ENCODE assay signal across 28 cellular contexts in genomic region chr9:23343226-23343625, GRCh38.
"Had no signal": no experiment of that assay in that cellular context is flagged by ENCODE, and none has a peak within 500 bp of the region (broad histone marks: within the 10 kb centered on the region; RNA-seq: fewer than 3 reads in every experiment).

No MANE protein-coding gene starts in this region.

- H3K27ac ChIP-seq: adrenal gland, esophagus muscularis mucosa, foreskin keratinocyte, heart left ventricle, neural progenitor cell, upper lobe of left lung, vagina, VCaP had no signal

- H3K27me3 Mint-ChIP-seq: activated naive CD8-positive, alpha-beta T cell; naive thymus-derived CD8-positive, alpha-beta T cell had no signal

- FAIRE-seq: colon had no signal

- H3K36me3 ChIP-seq: adrenal gland, esophagus muscularis mucosa, heart left ventricle, neural progenitor cell, upper lobe of left lung, vagina had no signal

- H2AFZ ChIP-seq: neural progenitor cell had no signal

- H3K4me1 Mint-ChIP-seq: naive thymus-derived CD8-positive, alpha-beta T cell; neural progenitor cell had no signal

- H3K4me3 Mint-ChIP-seq: activated naive CD8-positive, alpha-beta T cell; activated T-cell treated with anti-CD3 and anti-CD28 coated beads, Interleukin-2, amount 50 U/mL, for 72 hours; naive thymus-derived CD8-positive, alpha-beta T cell; neural progenitor cell had no signal

- ATAC-seq: activated T-cell treated with anti-CD3 and anti-CD28 coated beads, Interleukin-2, amount 50 U/mL, for 72 hours; foreskin keratinocyte; heart left ventricle; left ventricle myocardium superior; naive thymus-derived CD8-positive, alpha-beta T cell; right cardiac atrium; stimulated activated naive CD8-positive, alpha-beta T cell treated with anti-CD3 and anti-CD28 coated beads, Interleukin-15, Interleukin-2, amounts not matched to agents 100 U/mL and 50 U/mL, for 24 hours had no signal

- H3K4me1 ChIP-seq: adrenal gland, esophagus muscularis mucosa, foreskin keratinocyte, heart left ventricle, upper lobe of left lung, vagina had no signal

- H3K9me3 ChIP-seq: adrenal gland, esophagus muscularis mucosa, upper lobe of left lung, vagina had no signal

- H3K36me3 Mint-ChIP-seq: activated naive CD8-positive, alpha-beta T cell; naive thymus-derived CD8-positive, alpha-beta T cell; neural progenitor cell had no signal

- H3K9ac ChIP-seq: neural progenitor cell had no signal

- H3K4me2 ChIP-seq: neural progenitor cell had no signal

- H3K27ac Mint-ChIP-seq: activated naive CD8-positive, alpha-beta T cell; activated T-cell treated with anti-CD3 and anti-CD28 coated beads, Interleukin-2, amount 50 U/mL, for 72 hours; naive thymus-derived CD8-positive, alpha-beta T cell; neural progenitor cell had no signal

- H3K4me3 ChIP-seq: adrenal gland, esophagus muscularis mucosa, heart left ventricle, neural progenitor cell, upper lobe of left lung, vagina had no signal

- DNase-seq: activated CD4-positive, alpha-beta T cell treated with anti-CD3 and anti-CD28 coated beads for 4 hours; activated CD4-positive, alpha-beta T cell treated with anti-CD3 and anti-CD28 coated beads, Interleukin-2, amount 50 U/mL, for 4 hours; activated effector memory CD4-positive, alpha-beta T cell treated with Interleukin-2 at 50 U/mL for 16 hours; activated naive CD4-positive, alpha-beta T cell treated with Interleukin-2 at 50 U/mL for 16 hours; activated T-cell treated with anti-CD3 and anti-CD28 coated beads for 4 hours; activated T-cell treated with anti-CD3 and anti-CD28 coated beads, Interleukin-2, amount 50 U/mL, for 72 hours; adrenal gland; central memory CD4-positive, alpha-beta T cell; dermis blood vessel endothelial cell; effector CD4-positive, alpha-beta T cell; foreskin keratinocyte; heart left ventricle; islet precursor cell; left ventricle myocardium superior; mammary epithelial cell; naive thymus-derived CD8-positive, alpha-beta T cell; occipital lobe; right cardiac atrium; stimulated activated CD4-positive, alpha-beta T cell treated with anti-CD3 and anti-CD28 coated beads, Interleukin-12 subunit alpha, Interleukin-12 subunit beta, amount 100 ng/mL, for 4 hours; stimulated activated CD4-positive, alpha-beta T cell treated with anti-CD3 and anti-CD28 coated beads, Interleukin-4, amount 100 ng/mL, for 1 hour; stimulated activated naive CD8-positive, alpha-beta T cell treated with anti-CD3 and anti-CD28 coated beads, Interleukin-15, Interleukin-2, amounts not matched to agents 100 U/mL and 50 U/mL, for 24 hours; upper lobe of left lung had no signal

- H3K27me3 ChIP-seq: adrenal gland, esophagus muscularis mucosa, foreskin keratinocyte, heart left ventricle, neural progenitor cell, upper lobe of left lung, vagina had no signal
